In the genomic region with DNA sequence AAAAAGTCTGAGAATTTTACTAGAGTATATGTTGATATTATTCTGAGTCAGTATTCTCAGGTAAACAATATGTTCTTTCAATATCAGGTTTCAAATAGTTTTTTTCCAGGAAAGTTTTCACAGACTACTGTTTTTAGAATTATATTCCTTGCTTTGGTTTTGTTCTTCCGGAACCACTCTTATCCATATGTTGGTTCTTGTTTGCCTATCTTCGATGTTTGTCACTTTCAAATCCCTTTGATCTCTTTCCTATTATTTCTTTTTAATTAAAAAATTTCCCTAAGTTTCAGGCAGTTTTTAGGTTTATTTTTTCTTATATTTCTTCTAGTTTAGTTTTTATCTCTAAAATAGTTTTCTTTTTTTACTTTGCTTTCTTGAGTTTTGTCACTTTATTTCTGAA, we compare ENCODE assay signal across 17 cellular contexts. TPM values are rescaled to one million over a fixed set of nuclear protein-coding genes. Genes with fewer than 3 reads are reported as not detected.
A peak's percentile ranks its signal among the peaks of the same experiment; 100 is the strongest.
DNase-seq lines count a peak whose midpoint lies in the region; ATAC-seq, FAIRE-seq and TF ChIP-seq lines count a peak whose summit lies in the region.
"Had no signal": no experiment of that assay in that cellular context is flagged by ENCODE, and none has a peak within 500 bp of the region (broad histone marks: within the 10 kb centered on the region; RNA-seq: fewer than 3 reads in every experiment).

No MANE protein-coding gene starts in this region.

- H3K9me3 ChIP-seq in HUES48 (ENCODE audit: control insufficient read depth, insufficient read depth, low read length) (no peaks in the 10 kb centered on the region), Panc1 (ENCODE audit: control insufficient read depth, insufficient read depth, low read depth, low read length) (no peaks in the 10 kb centered on the region), kidney (ENCODE audit: control insufficient read depth in 1 of 2, low read length in 2 of 2) (no peaks in the 10 kb centered on the region)
- H3K9me3 ChIP-seq: A549, Caco-2 had no signal

- CTCF ChIA-PET in Panc1 (lab: Charles Lee) (no interaction called here), GM10248 (lab: Yijun Ruan, JAX) (interaction anchor here (1.4 kb wide), 1 partner anchor 22 kb away, joined by 3 read pairs; no protein-coding TSS in a partner anchor)
- CTCF ChIA-PET in activated naive CD4-positive, alpha-beta T cell treated with anti-CD3 and anti-CD28 coated beads for 36 hours (lab: Charles Lee) = interaction anchor here (0.7 kb wide), 1 partner anchor 669 kb away, joined by 3 read pairs; no protein-coding TSS in a partner anchor

- in situ Hi-C loops in Panc1 (cut with HindIII; ENCODE audit: low pct_unique_long_range_greater_than_20kb, low sequenced_read_pairs) = no loop called here

- peaks cover 10% of the 10 kb centered on the region for H3K27me3 Mint-ChIP-seq in activated naive CD4-positive, alpha-beta T cell treated with anti-CD3 and anti-CD28 coated beads for 36 hours (ENCODE audit: low read depth)

- no peaks in the 10 kb centered on the region for H3K36me3 ChIP-seq in HUES48 (ENCODE audit: control insufficient read depth, insufficient read depth, low read length)
- no peaks in the 10 kb centered on the region; the same call in 1 of the 2 replicates for H3K36me3 ChIP-seq in Panc1 (ENCODE audit: control insufficient read depth, insufficient read depth, low read length)
- H3K36me3 ChIP-seq in kidney (ENCODE audit: control insufficient read depth in 1 of 2, insufficient read depth in 2 of 2, low read length in 2 of 2) = no peaks in the 10 kb centered on the region

- H3K4me1 Mint-ChIP-seq in activated naive CD4-positive, alpha-beta T cell treated with anti-CD3 and anti-CD28 coated beads for 36 hours (ENCODE audit: low read depth) = no peaks in the 10 kb centered on the region

- no peak overlapping the region for H3K9ac ChIP-seq in HUES48 (ENCODE audit: low read depth, low read length)
- no peak overlapping the region for H3K9ac ChIP-seq in kidney (ENCODE audit: low read length in 2 of 2)

- peaks cover 28% of the 10 kb centered on the region for H3K4me1 ChIP-seq in HUES48 (ENCODE audit: control insufficient read depth, insufficient read depth, low read length)
- H3K4me1 ChIP-seq in Panc1 (ENCODE audit: control insufficient read depth, insufficient read depth, low read length) = peaks cover 83% of the 10 kb centered on the region
- H3K4me1 ChIP-seq in kidney (ENCODE audit: control insufficient read depth in 1 of 2, insufficient read depth in 1 of 2, low read depth in 1 of 2, low read length in 2 of 2) = peaks cover 0 to 4% of the 10 kb centered on the region in 2 donors
- H3K4me1 ChIP-seq: A549 had no signal

- no peaks in the 10 kb centered on the region for H3K36me3 Mint-ChIP-seq in activated naive CD4-positive, alpha-beta T cell treated with anti-CD3 and anti-CD28 coated beads for 36 hours (ENCODE audit: low read depth)

- no peak for DNase-seq in Panc1 (ENCODE audit: low read depth, low spot score)
- DNase-seq in kidney = no peak
- DNase-seq in activated naive CD4-positive, alpha-beta T cell treated with anti-CD3 and anti-CD28 coated beads for 36 hours = no peak
- DNase-seq in GM10248 (ENCODE audit: extremely low spot score) = no peak
- DNase-seq: AML-193; Caco-2; CD4-positive, alpha-beta T cell; DMS153; DMS79; GDM1; GOT3; H7 had no signal

- no TSS peak for BruUV-seq in Panc1 (replicated peaks; lab: Mats Ljungman, UMichigan)

- intact Hi-C loops in Panc1 (cut with micrococcal nuclease; ENCODE audit: unreplicated experiment) (no loop called here), kidney (cut with DNase I) (no loop called here)
- intact Hi-C loops in activated naive CD4-positive, alpha-beta T cell treated with anti-CD3 and anti-CD28 coated beads for 36 hours (cut with micrococcal nuclease) = no loop called here

- H3K4me3 ChIP-seq in HUES48 (ENCODE audit: low read depth, low read length) = no peak overlapping the region
- no peak overlapping the region for H3K4me3 ChIP-seq in Panc1 (ENCODE audit: low read depth in 2 of 2, low read length in 2 of 2)
- no peak overlapping the region for H3K4me3 ChIP-seq in kidney (ENCODE audit: low read length in 2 of 2)
- H3K4me3 ChIP-seq: A549 had no signal

- H3K4me3 Mint-ChIP-seq in activated naive CD4-positive, alpha-beta T cell treated with anti-CD3 and anti-CD28 coated beads for 36 hours = no peak overlapping the region
- H3K4me3 Mint-ChIP-seq: CD4-positive, alpha-beta T cell had no signal

- FAIRE-seq in kidney (lab: Jason Lieb, UNC) = peak; percentile 92
- FAIRE-seq: A549 had no signal

- H3K27me3 ChIP-seq in HUES48 (ENCODE audit: control insufficient read depth, insufficient read depth, low read length) (peaks cover 11% of the 10 kb centered on the region), Panc1 (ENCODE audit: control insufficient read depth, insufficient read depth, low read length) (no peaks in the 10 kb centered on the region)

- H3K27ac ChIP-seq in HUES48 (ENCODE audit: low read depth, low read length) = peak overlapping the region; percentile 93
- H3K27ac ChIP-seq in Panc1 (ENCODE audit: low read length) = peak overlapping the region; percentile 37; the same call in 1 of the 2 replicates
- H3K27ac ChIP-seq in kidney (ENCODE audit: low read depth in 2 of 2, low read length in 2 of 2) = no peak overlapping the region
- H3K27ac ChIP-seq: A549, C4-2B had no signal

- H3K27ac Mint-ChIP-seq in activated naive CD4-positive, alpha-beta T cell treated with anti-CD3 and anti-CD28 coated beads for 36 hours = no peak overlapping the region
- H3K27ac Mint-ChIP-seq: CD4-positive, alpha-beta T cell had no signal

- ATAC-seq in Panc1 (no peak), GM18520 (IDR thresholded peaks at IDR 0.05; ENCODE audit: unreplicated experiment) (no peak)
- ATAC-seq: A549, HCT116 had no signal

- no peak for TF ChIP-seq CTCF in Panc1 (IDR thresholded peaks at IDR 0.05)
- TF ChIP-seq CTCF in kidney (IDR thresholded peaks at IDR 0.05; ENCODE audit: borderline replicate concordance, extremely low read depth, insufficient read depth) = no peak
- no peak for TF ChIP-seq CTCF in GM10248 (IDR thresholded peaks at IDR 0.05; ENCODE audit: control extremely low read depth, extremely low read depth, low read depth, missing control alignments)

- peaks cover 1% of the 10 kb centered on the region for H3K9me3 Mint-ChIP-seq in activated naive CD4-positive, alpha-beta T cell treated with anti-CD3 and anti-CD28 coated beads for 36 hours
- H3K9me3 Mint-ChIP-seq: CD4-positive, alpha-beta T cell had no signal

- POLR2A ChIA-PET in Panc1 (lab: Charles Lee) (interaction anchor here (0.7 to 0.8 kb wide), 2 partner anchors 25 to 53 kb away, joined by 3 read pairs; no protein-coding TSS in a partner anchor), GM10248 (lab: Yijun Ruan, JAX) (no interaction called here)

RNA-seq across cellular contexts. Expression of a gene that starts 20.9 kb away (rescaled TPM):
- total RNA-seq in Panc1 (2021; ENCODE audit: unreplicated experiment) (27.9 TPM), kidney (10.7 TPM)
- polyA plus RNA-seq in Panc1 (2012; ENCODE audit: insufficient read length) = 20.0 TPM
- 0.47 TPM for polyA plus RNA-seq in kidney (ENCODE audit: insufficient read depth, low read depth, low replicate concordance)
- total RNA-seq in activated naive CD4-positive, alpha-beta T cell treated with anti-CD3 and anti-CD28 coated beads for 36 hours = under 1 TPM; 0.33 to 0.42 TPM
- total RNA-seq: CD4-positive, alpha-beta T cell had no signal

Comparison
In these comparisons a context has a peak if more than half of its experiments do, and no peak if none do; other contexts are left out.
1. H3K27ac ChIP-seq: peak in HUES48 (single experiment) and Panc1 (single experiment); none in kidney (0 of 2).